Comparison of ENCODE assay signal across 29 cellular contexts in the genomic region with DNA sequence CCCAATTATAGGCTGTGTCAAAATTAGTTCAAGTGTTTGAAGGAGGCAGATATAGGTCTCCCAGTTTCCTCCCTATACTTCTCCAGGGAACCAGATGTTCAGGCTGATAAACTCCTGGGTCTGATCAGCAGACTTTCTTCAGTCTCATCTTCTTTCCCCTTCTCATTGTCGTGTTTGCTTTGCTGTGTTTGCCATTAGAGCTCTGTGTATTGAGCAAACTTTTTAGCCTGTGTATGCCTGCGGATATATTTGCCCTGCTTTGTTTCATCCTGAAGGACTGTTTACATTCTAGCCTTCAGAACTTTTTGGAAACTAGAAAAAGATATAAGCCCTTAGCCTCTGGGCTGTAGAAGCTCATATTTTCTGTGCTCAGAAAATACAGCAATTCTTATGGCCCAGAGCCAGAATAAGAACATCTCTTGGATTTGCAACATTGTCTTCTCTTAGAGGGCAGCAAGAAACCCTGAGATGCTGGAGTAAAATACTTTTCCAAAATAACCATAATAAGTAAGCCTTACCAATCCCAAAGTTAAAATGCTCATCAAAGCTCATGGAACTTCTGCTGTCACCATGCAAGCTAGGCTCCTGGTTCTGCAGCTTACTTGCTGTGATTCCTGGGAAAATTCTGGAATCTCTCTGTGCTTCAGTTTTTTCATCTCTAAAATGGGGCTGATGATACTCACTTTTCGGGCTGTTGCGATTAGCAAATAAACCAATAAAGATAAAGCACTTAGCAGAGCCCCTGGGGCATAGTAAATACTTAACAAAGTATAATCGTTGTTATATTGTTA. TPM values are rescaled to one million over a fixed set of nuclear protein-coding genes. Genes with fewer than 3 reads are reported as not detected.
DNase-seq lines count a peak whose midpoint lies in the region; ATAC-seq, FAIRE-seq and TF ChIP-seq lines count a peak whose summit lies in the region.
"Had no signal": no experiment of that assay in that cellular context is flagged by ENCODE, and none has a peak within 500 bp of the region (broad histone marks: within the 10 kb centered on the region; RNA-seq: fewer than 3 reads in every experiment).

No MANE protein-coding gene starts in this region.

- FAIRE-seq in endometrium (lab: Jason Lieb, UNC): peak; percentile 69
- FAIRE-seq: GM12892, H54 had no signal

- H3K4me3 ChIP-seq in LNCaP clone FGC (ENCODE audit: low read depth, low read length) (no peak overlapping the region), mesodermal cell (ENCODE audit: extremely low read depth, insufficient read depth, low read length, poor library complexity, severe bottlenecking) (no peak overlapping the region)

- WGBS in mesodermal cell (ENCODE audit: insufficient coverage in 2 of 2), 2 experiments: 75 to 84% methylated on average over 1 to 2 of the region's 5 CpGs

- peaks cover 6% of the 10 kb centered on the region for H3K4me1 ChIP-seq in mesodermal cell (ENCODE audit: control insufficient read depth, insufficient read depth, low read length, poor library complexity, severe bottlenecking)

- H3K27ac ChIP-seq in 22Rv1: peak overlapping the region; percentile 90
- peak overlapping the region; percentile 23 for H3K27ac ChIP-seq in mesodermal cell (ENCODE audit: low read depth, low read length, severe bottlenecking)
- H3K27ac ChIP-seq: KMS-11 had no signal

- TF ChIP-seq CTCF in 22Rv1 (IDR thresholded peaks at IDR 0.05) (no peak), LNCaP clone FGC (IDR thresholded peaks at IDR 0.05; ENCODE audit: control insufficient read depth, extremely low read depth, insufficient read depth) (no peak)

- H3K9me3 ChIP-seq in mesodermal cell (ENCODE audit: control insufficient read depth, low read length): peaks cover 5% of the 10 kb centered on the region

- DNase-seq in LNCaP clone FGC (ENCODE audit: low read depth) (peak; percentile 83), NCI-H1105 (lab: John Stamatoyannopoulos, UW) (no peak), kidney tubule cell (ENCODE audit: low spot score) (no peak)
- no peak for DNase-seq in activated CD4-positive, alpha-beta T cell treated with anti-CD3 and anti-CD28 coated beads, Interleukin-2, amount 50 U/mL, for 48 hours
- DNase-seq: ACHN; activated CD4-positive, alpha-beta T cell treated with anti-CD3 and anti-CD28 coated beads, Interleukin-2, amount 10 ng/mL, durations not matched to agents 7 days and 5 days; activated effector memory CD4-positive, alpha-beta T cell treated with anti-CD3 and anti-CD28 coated beads, Interleukin-2, amount 50 U/mL, for 16 hours; activated T-cell treated with anti-CD3 and anti-CD28 coated beads, Interleukin-2, amount 50 U/mL, for 24 hours; CD4-positive, alpha-beta memory T cell; DMS 273 treated with DMSO at 0.1 percent for 48 hours; hippocampal formation; MM.1S; NCI-H1930; NCI-H2227 treated with DMSO at 0.1 percent for 48 hours; NCI-H748 treated with DMSO at 0.1 percent for 48 hours; SK-N-SH; stimulated activated CD4-positive, alpha-beta T cell treated with anti-CD3 and anti-CD28 coated beads, Interleukin-12 subunit alpha, Interleukin-12 subunit beta, amount 100 ng/mL, for 4 hours; stimulated activated CD4-positive, alpha-beta T cell treated with anti-CD3 and anti-CD28 coated beads, Interleukin-4, amount 100 ng/mL, for 24 hours; T-helper 17 cell; trophoblast cell had no signal

- no peak for ATAC-seq in HG02678 (IDR thresholded peaks at IDR 0.05; ENCODE audit: unreplicated experiment)
- ATAC-seq: sciatic nerve, T-helper 17 cell, WTC11 had no signal

- no peaks in the 10 kb centered on the region for H3K36me3 ChIP-seq in mesodermal cell (ENCODE audit: control insufficient read depth, insufficient read depth, low read length)

RNA-seq across cellular contexts. Expression of a gene that starts 34.1 kb away (rescaled TPM):
- polyA plus RNA-seq in mesodermal cell (2013, experiment 1 of 2): 11.3 TPM
- polyA plus RNA-seq in mesodermal cell (2013, experiment 2 of 2): 7.1 TPM
